8 cellular contexts compared by ENCODE assay signal in genomic region chr6:31441368-31442267, GRCh38. TPM values are rescaled to one million over a fixed set of nuclear protein-coding genes. Genes with fewer than 3 reads are reported as not detected.
A peak's percentile ranks its signal among the peaks of the same experiment; 100 is the strongest.
DNase-seq lines count a peak whose midpoint lies in the region; ATAC-seq lines count a peak whose summit lies in the region.

No MANE protein-coding gene starts in this region.

- H3K36me3 Mint-ChIP-seq in immature natural killer cell, result peaks cover 0 to 7% (median 0%) of the 10 kb centered on the region in 3 donors

- H3K27me3 Mint-ChIP-seq in immature natural killer cell (ENCODE audit: low read depth in 3 of 3), result peaks cover 8 to 25% (median 13%) of the 10 kb centered on the region in 3 donors

- ATAC-seq in HG03457 (IDR thresholded peaks at IDR 0.05; ENCODE audit: unreplicated experiment), result no peak
- no peak for ATAC-seq in GM21367 (IDR thresholded peaks at IDR 0.05; ENCODE audit: unreplicated experiment)

- in situ Hi-C loops in T47D (cut with HindIII; ENCODE audit: low pct_unique_long_range_greater_than_20kb, low sequenced_read_pairs), result no loop called here

- H3K4me1 ChIP-seq in HUES6 (ENCODE audit: control insufficient read depth, insufficient read depth, low read length), result peaks cover 8% of the 10 kb centered on the region

- no peak overlapping the region for H3K27ac ChIP-seq in HUES6 (ENCODE audit: low read depth, low read length)

- peaks cover 21% of the 10 kb centered on the region for H3K27me3 ChIP-seq in HUES6 (ENCODE audit: control insufficient read depth, insufficient read depth, low read length)

- H3K4me3 ChIP-seq in HUES6 (ENCODE audit: low read depth, low read length), result 0 out of 2 replicates have a peak overlapping the region, but pooled peaks have one; percentile 5

- DNase-seq in EL, result peak; percentile 75
- DNase-seq in T1000 (lab: John Stamatoyannopoulos, UW), result peak; percentile 46
- peak; percentile 67 to 69 for DNase-seq in T47D (ENCODE audit: low read depth in 1 of 2, low spot score in 1 of 2)
- peak; percentile 73 to 78 (median 78) for DNase-seq in immature natural killer cell
- DNase-seq in stimulated activated CD4-positive, alpha-beta T cell treated with anti-CD3 and anti-CD28 coated beads, Interleukin-12 subunit alpha, Interleukin-12 subunit beta, amount 100 ng/mL, for 4 hours, result peak; percentile 89

- peaks cover 0 to 13% of the 10 kb centered on the region in 2 donors for H3K4me1 Mint-ChIP-seq in immature natural killer cell

- H3K36me3 ChIP-seq in HUES6 (ENCODE audit: control insufficient read depth, insufficient read depth, low read length), result no peaks in the 10 kb centered on the region

- no peak overlapping the region for H3K9ac ChIP-seq in HUES6 (ENCODE audit: low read length)

- no peak overlapping the region for H3K27ac Mint-ChIP-seq in immature natural killer cell

- peaks cover 2 to 9% (median 7%) of the 10 kb centered on the region in 6 donors for H3K9me3 Mint-ChIP-seq in immature natural killer cell

- H3K9me3 ChIP-seq in HUES6 (ENCODE audit: control insufficient read depth, insufficient read depth, low read depth, low read length), result peaks cover 21% of the 10 kb centered on the region

- no peak overlapping the region for H3K4me3 Mint-ChIP-seq in immature natural killer cell

RNA-seq across cellular contexts. Expression of gene MICA, which starts 38.2 kb away (rescaled TPM):
- polyA plus RNA-seq in immature natural killer cell, result 1 to 10 TPM; 5.7 to 6.9 (median 6.4) TPM

RNA-seq across cellular contexts. Expression of gene MICB, which starts 56.3 kb away (rescaled TPM):
- 10 to 100 TPM in 2 of 3 donors, 1 to 10 TPM in 1; 7.4 to 15.2 (median 10.3) TPM for polyA plus RNA-seq in immature natural killer cell
